10 cellular contexts compared by ENCODE assay signal in genomic region chr12:116532428-116532827, GRCh38. TPM values are rescaled to one million over a fixed set of nuclear protein-coding genes. Genes with fewer than 3 reads are reported as not detected.
DNase-seq lines count a peak whose midpoint lies in the region; ATAC-seq and TF ChIP-seq lines count a peak whose summit lies in the region.
"Had no signal": no experiment of that assay in that cellular context is flagged by ENCODE, and none has a peak within 500 bp of the region (broad histone marks: within the 10 kb centered on the region; RNA-seq: fewer than 3 reads in every experiment).

No MANE protein-coding gene starts in this region.

- H3K36me3 ChIP-seq in HEK293 (ENCODE audit: control insufficient read depth in 2 of 2, insufficient read depth in 1 of 2, low read length in 2 of 2): no peaks in the 10 kb centered on the region

- H3K4me3 Mint-ChIP-seq in CD14-positive monocyte (peak overlapping the region in 1 of 2 donors; percentile 90), nephron (peak overlapping the region; percentile 78 to 96 (median 81))
- H3K4me3 Mint-ChIP-seq in activated naive CD8-positive, alpha-beta T cell treated with anti-CD3 and anti-CD28 coated beads, Interleukin-2, amount 10 ng/mL, durations not matched to agents 7 days and 5 days: peak overlapping the region; percentile 95

- no peak overlapping the region for H3K27ac ChIP-seq in HEK293 (ENCODE audit: extremely low read depth, low read depth, low read length)

- no peak overlapping the region for H3K4me3 ChIP-seq in HEK293 (ENCODE audit: low read depth, low read length)

- H3K27ac Mint-ChIP-seq in CD14-positive monocyte: peak overlapping the region in 4 of 7 donors; percentile 39 to 89 (median 61)
- no peak overlapping the region for H3K27ac Mint-ChIP-seq in activated naive CD8-positive, alpha-beta T cell treated with anti-CD3 and anti-CD28 coated beads, Interleukin-2, amount 10 ng/mL, durations not matched to agents 7 days and 5 days
- peak overlapping the region; percentile 53 to 91 (median 82) for H3K27ac Mint-ChIP-seq in nephron

- H3K27me3 Mint-ChIP-seq in CD14-positive monocyte (ENCODE audit: low read depth in 3 of 3) (peaks cover 2 to 8% (median 4%) of the 10 kb centered on the region in 3 donors), nephron (ENCODE audit: low read depth) (no peaks in the 10 kb centered on the region)
- H3K27me3 Mint-ChIP-seq in activated naive CD8-positive, alpha-beta T cell treated with anti-CD3 and anti-CD28 coated beads, Interleukin-2, amount 10 ng/mL, durations not matched to agents 7 days and 5 days: peaks cover 3% of the 10 kb centered on the region

- intact Hi-C loops in CD14-positive monocyte (cut with micrococcal nuclease): no loop called here

- H3K36me3 Mint-ChIP-seq in CD14-positive monocyte (peaks cover 0 to 1% of the 10 kb centered on the region in 2 donors), nephron (ENCODE audit: low read depth) (no peaks in the 10 kb centered on the region)
- H3K36me3 Mint-ChIP-seq in activated naive CD8-positive, alpha-beta T cell treated with anti-CD3 and anti-CD28 coated beads, Interleukin-2, amount 10 ng/mL, durations not matched to agents 7 days and 5 days: no peaks in the 10 kb centered on the region

- H3K4me1 Mint-ChIP-seq in CD14-positive monocyte: peaks cover 39% of the 10 kb centered on the region
- peaks cover 16% of the 10 kb centered on the region for H3K4me1 Mint-ChIP-seq in activated naive CD8-positive, alpha-beta T cell treated with anti-CD3 and anti-CD28 coated beads, Interleukin-2, amount 10 ng/mL, durations not matched to agents 7 days and 5 days
- H3K4me1 Mint-ChIP-seq in nephron: peaks cover 63% of the 10 kb centered on the region

- POLR2A ChIA-PET in HEK293 (lab: Yijun Ruan, JAX): interaction anchor here (0.6 kb wide), 1 partner anchor 493 kb away, joined by 7 read pairs; no protein-coding TSS in a partner anchor
- POLR2A ChIA-PET in activated naive CD8-positive, alpha-beta T cell treated with anti-CD3 and anti-CD28 coated beads, Interleukin-2, amount 10 ng/mL, durations not matched to agents 7 days and 5 days (lab: Charles Lee): no interaction called here

- H3K9me3 Mint-ChIP-seq in CD14-positive monocyte: no peaks in the 10 kb centered on the region
- H3K9me3 Mint-ChIP-seq in activated naive CD8-positive, alpha-beta T cell treated with anti-CD3 and anti-CD28 coated beads, Interleukin-2, amount 10 ng/mL, durations not matched to agents 7 days and 5 days: peaks cover 2% of the 10 kb centered on the region
- no peaks in the 10 kb centered on the region for H3K9me3 Mint-ChIP-seq in nephron

- ATAC-seq in activated naive CD8-positive, alpha-beta T cell treated with anti-CD3 and anti-CD28 coated beads, Interleukin-2, amount 10 ng/mL, durations not matched to agents 7 days and 5 days (ENCODE audit: low read depth): no peak
- ATAC-seq in HG03457 (IDR thresholded peaks at IDR 0.05; ENCODE audit: unreplicated experiment) (no peak), HG03460 (IDR thresholded peaks at IDR 0.05; ENCODE audit: unreplicated experiment) (no peak)

- H3K9me3 ChIP-seq in HEK293 (ENCODE audit: control insufficient read depth, insufficient read depth, low read depth, low read length): no peaks in the 10 kb centered on the region

- DNase-seq in CD14-positive monocyte (ENCODE audit: low spot score) (no peak), GM03348 (ENCODE audit: low spot score) (no peak), OCI-M2 (lab: John Stamatoyannopoulos, UW; ENCODE audit: unreplicated experiment) (no peak)
- DNase-seq in activated naive CD8-positive, alpha-beta T cell treated with anti-CD3 and anti-CD28 coated beads, Interleukin-2, amount 10 ng/mL, durations not matched to agents 7 days and 5 days: no peak
- DNase-seq: mammary epithelial cell had no signal

- CTCF ChIA-PET in HEK293 (lab: Yijun Ruan, JAX): interaction anchor here (0.6 to 0.8 kb wide), 3 partner anchors 99 to 604 kb away, joined by 3 to 5 read pairs (median 3); no protein-coding TSS in a partner anchor

- no peak for TF ChIP-seq CTCF in CD14-positive monocyte (IDR thresholded peaks at IDR 0.05)
- TF ChIP-seq CTCF in HEK293 (tag by site-specific recombination; IDR thresholded peaks at IDR 0.05): peak; percentile 46; the same call in 1 of the 2 replicates
- TF ChIP-seq CTCF in nephron (IDR thresholded peaks at IDR 0.05; ENCODE audit: unreplicated experiment in 3 of 3): no peak

- peaks cover 16% of the 10 kb centered on the region for H3K4me1 ChIP-seq in HEK293 (ENCODE audit: control insufficient read depth, insufficient read depth, low read length)

TF ChIP-seq in HEK293, 187 proteins besides CTCF, POLR2A, EP300 and RAD21:
- TF ChIP-seq YY2 (tag by site-specific recombination; IDR thresholded peaks at IDR 0.05) (0 out of 2 replicates have a peak, but pooled peaks have one; percentile 43), ZBTB26 (tag by site-specific recombination; optimal IDR thresholded peaks at IDR 0.05) (no peak), ZNF362 (tag by site-specific recombination; IDR thresholded peaks at IDR 0.05) (peak; percentile 84; the same call in 1 of the 2 replicates), ZNF580 (tag by site-specific recombination; IDR thresholded peaks at IDR 0.05) (peak; percentile 30; the same call in 1 of the 2 replicates)

RNA-seq across cellular contexts. Expression of gene MAP1LC3B2, which starts 26.8 kb away (rescaled TPM):
- 10 to 100 TPM in 1 of 2 donors, 1 to 10 TPM in 1; 6.4 to 12.9 TPM for polyA plus RNA-seq in CD14-positive monocyte
- under 1 TPM; 0.85 to 0.89 TPM for total RNA-seq in activated naive CD8-positive, alpha-beta T cell treated with anti-CD3 and anti-CD28 coated beads, Interleukin-2, amount 10 ng/mL, durations not matched to agents 7 days and 5 days
- total RNA-seq: urinary bladder had no signal
